Comparison of ENCODE assay signal across 23 cellular contexts in genomic region chr22:39303892-39304671, GRCh38. TPM values are rescaled to one million over a fixed set of nuclear protein-coding genes. Genes with fewer than 3 reads are reported as not detected.
"Had no signal": no experiment of that assay in that cellular context is flagged by ENCODE, and none has a peak within 500 bp of the region (broad histone marks: within the 10 kb centered on the region; RNA-seq: fewer than 3 reads in every experiment).

No MANE protein-coding gene starts in this region.

- H3K4me3 ChIP-seq: esophagus muscularis mucosa, heart right ventricle, lower lobe of right lung, ovary, skin epidermis, stomach, thyroid gland had no signal

- H3K27me3 ChIP-seq: heart right ventricle, ovary, stomach, thyroid gland had no signal

- H3K27ac ChIP-seq: esophagus muscularis mucosa, heart right ventricle, lower lobe of right lung, ovary, skin epidermis, stomach, thyroid gland had no signal

- H3K36me3 ChIP-seq: esophagus muscularis mucosa, heart right ventricle, lower lobe of right lung, ovary, stomach, thyroid gland had no signal

- H3K9me3 ChIP-seq: esophagus muscularis mucosa, heart right ventricle, lower lobe of right lung, ovary, stomach, thyroid gland had no signal

- ATAC-seq: activated CD4-positive, alpha-beta T cell treated with anti-CD3 and anti-CD28 coated beads for 36 hours; activated CD8-positive, alpha-beta memory T cell treated with anti-CD3 and anti-CD28 coated beads, Interleukin-2, amount 10 ng/mL, durations not matched to agents 7 days and 5 days; activated CD8-positive, alpha-beta T cell treated with anti-CD3 and anti-CD28 coated beads, Interleukin-2, amount 10 ng/mL, durations not matched to agents 7 days and 5 days; heart right ventricle; lower lobe of right lung; sciatic nerve; stimulated activated effector memory CD8-positive, alpha-beta T cell treated with anti-CD3 and anti-CD28 coated beads, Interleukin-12 subunit alpha, Interleukin-12 subunit beta, amount 100 ng/mL, for 72 hours had no signal

- DNase-seq: activated CD4-positive, alpha-beta T cell treated with anti-CD3 and anti-CD28 coated beads for 36 hours; activated CD4-positive, CD25-positive, alpha-beta regulatory T cell; activated CD8-positive, alpha-beta memory T cell treated with anti-CD3 and anti-CD28 coated beads, Interleukin-2, amount 10 ng/mL, durations not matched to agents 7 days and 5 days; activated CD8-positive, alpha-beta T cell treated with anti-CD3 and anti-CD28 coated beads, Interleukin-2, amount 10 ng/mL, durations not matched to agents 7 days and 5 days; activated effector memory CD4-positive, alpha-beta T cell treated with Interleukin-2 at 50 U/mL for 16 hours; activated naive CD4-positive, alpha-beta T cell treated with Interleukin-2 at 50 U/mL for 16 hours; anterior cingulate cortex; dermis blood vessel endothelial cell; effector CD4-positive, alpha-beta T cell; foreskin melanocyte; heart right ventricle; lower lobe of right lung; mesendoderm; ovary; stimulated activated CD4-positive, alpha-beta T cell treated with anti-CD3 and anti-CD28 coated beads, Interleukin-4, amount 100 ng/mL, for 24 hours; stomach; T-helper 1 cell; thyroid gland had no signal

RNA-seq across cellular contexts. Expression of gene PDGFB, which starts 59.3 kb away (rescaled TPM):
- total RNA-seq: natural killer cell treated with Interleukin-12 subunit alpha and Interleukin-12 subunit beta and Interleukin-15 and Interleukin-18, amount 100 ng/mL, for 72 hours had no signal
